ENCODE assay signal across 44 cellular contexts in the genomic region with DNA sequence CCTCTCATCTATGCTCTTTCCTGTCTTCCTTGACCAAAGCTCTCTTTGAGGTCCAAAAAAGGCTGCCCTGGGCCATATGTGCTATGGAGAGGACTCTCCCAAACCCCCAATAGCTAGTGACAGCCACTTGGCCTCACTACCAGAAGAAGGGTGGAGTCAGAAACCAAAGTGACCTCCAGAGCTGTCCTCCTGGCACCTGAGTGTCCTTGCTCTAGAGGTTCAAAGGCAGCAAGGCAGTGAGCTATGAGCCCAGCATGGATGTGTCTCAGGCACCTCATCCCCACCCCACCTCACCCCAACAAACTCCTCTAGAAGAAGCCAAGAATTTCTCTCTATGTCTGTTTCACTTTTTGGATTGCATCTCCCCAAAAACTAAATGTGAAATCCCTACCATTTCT. TPM values are rescaled to one million over a fixed set of nuclear protein-coding genes. Genes with fewer than 3 reads are reported as not detected.
"Had no signal": no experiment of that assay in that cellular context is flagged by ENCODE, and none has a peak within 500 bp of the region (broad histone marks: within the 10 kb centered on the region; RNA-seq: fewer than 3 reads in every experiment).

No MANE protein-coding gene starts in this region.

- H3K27ac ChIP-seq: brain microvascular endothelial cell, epithelial cell of prostate, esophagus squamous epithelium, gastroesophageal sphincter, heart right ventricle, WERI-Rb-1 had no signal

- ATAC-seq: activated CD4-positive, alpha-beta T cell treated with anti-CD3 and anti-CD28 coated beads for 36 hours; activated CD8-positive, alpha-beta memory T cell treated with anti-CD3 and anti-CD28 coated beads, Interleukin-2, amount 10 ng/mL, durations not matched to agents 7 days and 5 days; activated CD8-positive, alpha-beta T cell treated with anti-CD3 and anti-CD28 coated beads, Interleukin-2, amount 10 ng/mL, durations not matched to agents 7 days and 5 days; effector memory CD8-positive, alpha-beta T cell; gastroesophageal sphincter; heart right ventricle; T-helper 17 cell had no signal

- H3K36me3 Mint-ChIP-seq: activated CD4-positive, alpha-beta memory T cell treated with anti-CD3 and anti-CD28 coated beads for 36 hours; activated naive CD4-positive, alpha-beta T cell treated with anti-CD3 and anti-CD28 coated beads, Interleukin-2, amount 50 U/mL, for 24 hours; activated naive CD8-positive, alpha-beta T cell treated with anti-CD3 and anti-CD28 coated beads, Interleukin-2, amount 10 ng/mL, durations not matched to agents 7 days and 5 days had no signal

- H3K9me3 ChIP-seq: esophagus squamous epithelium, gastroesophageal sphincter, heart right ventricle had no signal

- DNase-seq: activated CD4-positive, alpha-beta memory T cell treated with anti-CD3 and anti-CD28 coated beads for 36 hours; activated CD4-positive, alpha-beta T cell treated with anti-CD3 and anti-CD28 coated beads for 36 hours; activated CD4-positive, alpha-beta T cell treated with anti-CD3 and anti-CD28 coated beads, Interleukin-2, amount 10 ng/mL, durations not matched to agents 24 days and 14 days; activated CD4-positive, CD25-positive, alpha-beta regulatory T cell; activated CD4-positive, CD25-positive, alpha-beta regulatory T cell treated with anti-CD3 and anti-CD28 coated beads, Interleukin-2, amount 50 U/mL, for 72 hours; activated CD8-positive, alpha-beta memory T cell treated with anti-CD3 and anti-CD28 coated beads, Interleukin-2, amount 10 ng/mL, durations not matched to agents 7 days and 5 days; activated CD8-positive, alpha-beta memory T cell treated with anti-CD3 and anti-CD28 coated beads, Interleukin-2, amount 50 U/mL, for 4 hours; activated CD8-positive, alpha-beta T cell treated with anti-CD3 and anti-CD28 coated beads, Interleukin-2, amount 10 ng/mL, durations not matched to agents 7 days and 5 days; activated effector memory CD4-positive, alpha-beta T cell treated with anti-CD3 and anti-CD28 coated beads, Interleukin-2, amount 50 U/mL, for 16 hours; activated naive CD4-positive, alpha-beta T cell treated with anti-CD3 and anti-CD28 coated beads for 36 hours; activated naive CD8-positive, alpha-beta T cell treated with anti-CD3 and anti-CD28 coated beads, Interleukin-2, amount 10 ng/mL, durations not matched to agents 7 days and 5 days; activated T-cell treated with anti-CD3 and anti-CD28 coated beads, Interleukin-2, amount 50 U/mL, for 1 hour; activated T-cell treated with anti-CD3 and anti-CD28 coated beads, Interleukin-2, amount 50 U/mL, for 48 hours; amniotic stem cell; anterior cingulate cortex; brain microvascular endothelial cell; cortex of kidney; dermis blood vessel endothelial cell; effector CD4-positive, alpha-beta T cell; effector memory CD8-positive, alpha-beta T cell; esophagus squamous epithelium; foreskin melanocyte; heart right ventricle; T-helper 1 cell; T-helper 17 cell; T1000; WERI-Rb-1 had no signal

- H3K9me3 Mint-ChIP-seq: activated CD4-positive, alpha-beta memory T cell treated with anti-CD3 and anti-CD28 coated beads for 36 hours; activated CD4-positive, alpha-beta T cell treated with anti-CD3 and anti-CD28 coated beads, Interleukin-2, amount 10 ng/mL, durations not matched to agents 24 days and 14 days; activated naive CD4-positive, alpha-beta T cell treated with anti-CD3 and anti-CD28 coated beads for 36 hours; activated naive CD4-positive, alpha-beta T cell treated with anti-CD3 and anti-CD28 coated beads, Interleukin-2, amount 50 U/mL, for 24 hours; activated naive CD8-positive, alpha-beta T cell treated with anti-CD3 and anti-CD28 coated beads, Interleukin-2, amount 10 ng/mL, durations not matched to agents 7 days and 5 days; activated T-helper 1 cell treated with anti-CD3 and anti-CD28 coated beads, Interleukin-12 subunit alpha, Interleukin-12 subunit beta, Interleukin-2, Interleukin-4 antibody, amounts not matched to agents 30 ng/mL and 10 ng/mL and 1 ng/mL, durations not matched to agents 14 hours and 24 hours and 36 hours; activated T-helper 2 cell treated with anti-CD3 and anti-CD28 coated beads, Interferon-gamma antibody, Interleukin-2, Interleukin-4, amounts not matched to agents 10 μg/mL and 5 μg/mL and 100 μg/mL, durations not matched to agents 14 hours and 24 hours and 36 hours; central memory CD8-positive, alpha-beta T cell; effector memory CD8-positive, alpha-beta T cell; T-helper 2 cell treated with Interferon-gamma antibody and Interleukin-4, amounts not matched to agents 5 μg/mL and 100 μg/mL, for 36 hours had no signal

- H3K4me3 Mint-ChIP-seq: activated CD4-positive, alpha-beta memory T cell treated with anti-CD3 and anti-CD28 coated beads for 36 hours; activated CD4-positive, alpha-beta T cell treated with anti-CD3 and anti-CD28 coated beads for 36 hours; activated CD4-positive, alpha-beta T cell treated with anti-CD3 and anti-CD28 coated beads, Interleukin-2, amount 10 ng/mL, durations not matched to agents 24 days and 14 days; activated CD8-positive, alpha-beta memory T cell treated with anti-CD3 and anti-CD28 coated beads, Interleukin-2, amount 10 ng/mL, durations not matched to agents 7 days and 5 days; activated CD8-positive, alpha-beta T cell treated with anti-CD3 and anti-CD28 coated beads, Interleukin-2, amount 10 ng/mL, durations not matched to agents 7 days and 5 days; activated naive CD4-positive, alpha-beta T cell treated with anti-CD3 and anti-CD28 coated beads for 36 hours; activated naive CD4-positive, alpha-beta T cell treated with anti-CD3 and anti-CD28 coated beads, Interleukin-2, amount 50 U/mL, for 24 hours; activated naive CD8-positive, alpha-beta T cell treated with anti-CD3 and anti-CD28 coated beads, Interleukin-2, amount 10 ng/mL, durations not matched to agents 7 days and 5 days; activated T-helper 1 cell treated with anti-CD3 and anti-CD28 coated beads, Interleukin-12 subunit alpha, Interleukin-12 subunit beta, Interleukin-2, Interleukin-4 antibody, amounts not matched to agents 30 ng/mL and 10 ng/mL and 1 ng/mL, durations not matched to agents 14 hours and 24 hours and 36 hours; central memory CD8-positive, alpha-beta T cell; effector memory CD8-positive, alpha-beta T cell; T-helper 17 cell; T-helper 2 cell treated with Interferon-gamma antibody and Interleukin-4, amounts not matched to agents 5 μg/mL and 100 μg/mL, for 36 hours had no signal

- H3K4me3 ChIP-seq: esophagus squamous epithelium, gastroesophageal sphincter, heart right ventricle had no signal

- H3K36me3 ChIP-seq: brain microvascular endothelial cell, esophagus squamous epithelium, gastroesophageal sphincter, heart right ventricle, WERI-Rb-1 had no signal

- H3K4me1 Mint-ChIP-seq: central memory CD8-positive, alpha-beta T cell had no signal

- H3K27ac Mint-ChIP-seq: activated CD4-positive, alpha-beta memory T cell treated with anti-CD3 and anti-CD28 coated beads for 36 hours; activated CD4-positive, alpha-beta T cell treated with anti-CD3 and anti-CD28 coated beads for 36 hours; activated CD4-positive, alpha-beta T cell treated with anti-CD3 and anti-CD28 coated beads, Interleukin-2, amount 10 ng/mL, durations not matched to agents 24 days and 14 days; activated CD8-positive, alpha-beta memory T cell treated with anti-CD3 and anti-CD28 coated beads, Interleukin-2, amount 10 ng/mL, durations not matched to agents 7 days and 5 days; activated CD8-positive, alpha-beta T cell treated with anti-CD3 and anti-CD28 coated beads, Interleukin-2, amount 10 ng/mL, durations not matched to agents 7 days and 5 days; activated naive CD4-positive, alpha-beta T cell treated with anti-CD3 and anti-CD28 coated beads for 36 hours; activated naive CD4-positive, alpha-beta T cell treated with anti-CD3 and anti-CD28 coated beads, Interleukin-2, amount 50 U/mL, for 24 hours; activated naive CD8-positive, alpha-beta T cell treated with anti-CD3 and anti-CD28 coated beads, Interleukin-2, amount 10 ng/mL, durations not matched to agents 7 days and 5 days; activated T-helper 1 cell treated with anti-CD3 and anti-CD28 coated beads, Interleukin-12 subunit alpha, Interleukin-12 subunit beta, Interleukin-2, Interleukin-4 antibody, amounts not matched to agents 30 ng/mL and 10 ng/mL and 1 ng/mL, durations not matched to agents 14 hours and 24 hours and 36 hours; activated T-helper 2 cell treated with anti-CD3 and anti-CD28 coated beads, Interferon-gamma antibody, Interleukin-2, Interleukin-4, amounts not matched to agents 10 μg/mL and 5 μg/mL and 100 μg/mL, durations not matched to agents 14 hours and 24 hours and 36 hours; effector memory CD8-positive, alpha-beta T cell; T-helper 17 cell; T-helper 2 cell treated with Interferon-gamma antibody and Interleukin-4, amounts not matched to agents 5 μg/mL and 100 μg/mL, for 36 hours had no signal

RNA-seq across cellular contexts. Expression of gene AQP5, which starts 4.1 kb away (rescaled TPM):
- total RNA-seq: activated CD4-positive, alpha-beta memory T cell treated with anti-CD3 and anti-CD28 coated beads for 36 hours; activated CD4-positive, alpha-beta T cell treated with anti-CD3 and anti-CD28 coated beads for 36 hours; activated CD4-positive, alpha-beta T cell treated with anti-CD3 and anti-CD28 coated beads, Interleukin-2, amount 10 ng/mL, durations not matched to agents 24 days and 14 days; activated CD8-positive, alpha-beta memory T cell treated with anti-CD3 and anti-CD28 coated beads for 36 hours; activated CD8-positive, alpha-beta memory T cell treated with anti-CD3 and anti-CD28 coated beads, Interleukin-2, amount 10 ng/mL, durations not matched to agents 7 days and 5 days; activated CD8-positive, alpha-beta T cell treated with anti-CD3 and anti-CD28 coated beads, Interleukin-2, amount 10 ng/mL, durations not matched to agents 7 days and 5 days; activated naive CD4-positive, alpha-beta T cell treated with anti-CD3 and anti-CD28 coated beads for 36 hours; activated naive CD8-positive, alpha-beta T cell treated with anti-CD3 and anti-CD28 coated beads, Interleukin-2, amount 10 ng/mL, durations not matched to agents 7 days and 5 days; activated T-helper 1 cell treated with anti-CD3 and anti-CD28 coated beads, Interleukin-12 subunit alpha, Interleukin-12 subunit beta, Interleukin-2, Interleukin-4 antibody, amounts not matched to agents 30 ng/mL and 10 ng/mL and 1 ng/mL, durations not matched to agents 14 hours and 24 hours and 36 hours; activated T-helper 2 cell treated with anti-CD3 and anti-CD28 coated beads, Interferon-gamma antibody, Interleukin-2, Interleukin-4, amounts not matched to agents 10 μg/mL and 5 μg/mL and 100 μg/mL, durations not matched to agents 14 hours and 24 hours and 36 hours; astrocyte; cardiac septum; fibroblast of lung; fibroblast of villous mesenchyme; glomerular endothelial cell; T-helper 17 cell had no signal
- polyA plus RNA-seq: fibroblast of lung had no signal

RNA-seq across cellular contexts. Expression of gene AQP2, which starts 7.0 kb away (rescaled TPM):
- total RNA-seq: activated CD4-positive, alpha-beta memory T cell treated with anti-CD3 and anti-CD28 coated beads for 36 hours; activated CD4-positive, alpha-beta T cell treated with anti-CD3 and anti-CD28 coated beads for 36 hours; activated CD4-positive, alpha-beta T cell treated with anti-CD3 and anti-CD28 coated beads, Interleukin-2, amount 10 ng/mL, durations not matched to agents 24 days and 14 days; activated CD8-positive, alpha-beta memory T cell treated with anti-CD3 and anti-CD28 coated beads for 36 hours; activated CD8-positive, alpha-beta memory T cell treated with anti-CD3 and anti-CD28 coated beads, Interleukin-2, amount 10 ng/mL, durations not matched to agents 7 days and 5 days; activated CD8-positive, alpha-beta T cell treated with anti-CD3 and anti-CD28 coated beads, Interleukin-2, amount 10 ng/mL, durations not matched to agents 7 days and 5 days; activated naive CD4-positive, alpha-beta T cell treated with anti-CD3 and anti-CD28 coated beads for 36 hours; activated naive CD8-positive, alpha-beta T cell treated with anti-CD3 and anti-CD28 coated beads, Interleukin-2, amount 10 ng/mL, durations not matched to agents 7 days and 5 days; activated T-helper 1 cell treated with anti-CD3 and anti-CD28 coated beads, Interleukin-12 subunit alpha, Interleukin-12 subunit beta, Interleukin-2, Interleukin-4 antibody, amounts not matched to agents 30 ng/mL and 10 ng/mL and 1 ng/mL, durations not matched to agents 14 hours and 24 hours and 36 hours; activated T-helper 2 cell treated with anti-CD3 and anti-CD28 coated beads, Interferon-gamma antibody, Interleukin-2, Interleukin-4, amounts not matched to agents 10 μg/mL and 5 μg/mL and 100 μg/mL, durations not matched to agents 14 hours and 24 hours and 36 hours; astrocyte; bronchial epithelial cell; cardiac septum; cerebellum; dermis blood vessel endothelial cell; endothelial cell of umbilical vein; esophagus squamous epithelium; fibroblast of lung; fibroblast of villous mesenchyme; glomerular endothelial cell; heart right ventricle; T-helper 17 cell had no signal
- polyA plus RNA-seq: endothelial cell of umbilical vein, esophagus, fibroblast of lung had no signal

RNA-seq across cellular contexts. Expression of gene AQP6, which starts 15.2 kb away (rescaled TPM):
- total RNA-seq: activated CD4-positive, alpha-beta memory T cell treated with anti-CD3 and anti-CD28 coated beads for 36 hours; activated CD4-positive, alpha-beta T cell treated with anti-CD3 and anti-CD28 coated beads for 36 hours; activated CD4-positive, alpha-beta T cell treated with anti-CD3 and anti-CD28 coated beads, Interleukin-2, amount 10 ng/mL, durations not matched to agents 24 days and 14 days; activated CD8-positive, alpha-beta memory T cell treated with anti-CD3 and anti-CD28 coated beads for 36 hours; activated CD8-positive, alpha-beta memory T cell treated with anti-CD3 and anti-CD28 coated beads, Interleukin-2, amount 10 ng/mL, durations not matched to agents 7 days and 5 days; activated CD8-positive, alpha-beta T cell treated with anti-CD3 and anti-CD28 coated beads, Interleukin-2, amount 10 ng/mL, durations not matched to agents 7 days and 5 days; activated naive CD4-positive, alpha-beta T cell treated with anti-CD3 and anti-CD28 coated beads for 36 hours; activated naive CD8-positive, alpha-beta T cell treated with anti-CD3 and anti-CD28 coated beads, Interleukin-2, amount 10 ng/mL, durations not matched to agents 7 days and 5 days; activated T-helper 1 cell treated with anti-CD3 and anti-CD28 coated beads, Interleukin-12 subunit alpha, Interleukin-12 subunit beta, Interleukin-2, Interleukin-4 antibody, amounts not matched to agents 30 ng/mL and 10 ng/mL and 1 ng/mL, durations not matched to agents 14 hours and 24 hours and 36 hours; activated T-helper 2 cell treated with anti-CD3 and anti-CD28 coated beads, Interferon-gamma antibody, Interleukin-2, Interleukin-4, amounts not matched to agents 10 μg/mL and 5 μg/mL and 100 μg/mL, durations not matched to agents 14 hours and 24 hours and 36 hours; astrocyte; bronchial epithelial cell; cardiac septum; dermis blood vessel endothelial cell; endothelial cell of umbilical vein; esophagus squamous epithelium; fibroblast of villous mesenchyme; gastroesophageal sphincter; glomerular endothelial cell; heart right ventricle; T-helper 17 cell had no signal
- polyA plus RNA-seq: fibroblast of lung had no signal

RNA-seq across cellular contexts. Expression of gene FAIM2, which starts 53.9 kb away (rescaled TPM):
- total RNA-seq: dermis blood vessel endothelial cell, endothelial cell of umbilical vein, glomerular endothelial cell had no signal
